21 cellular contexts compared by ENCODE assay signal in genomic region chr4:140388015-140388414, GRCh38. TPM values are rescaled to one million over a fixed set of nuclear protein-coding genes. Genes with fewer than 3 reads are reported as not detected.
"Had no signal": no experiment of that assay in that cellular context is flagged by ENCODE, and none has a peak within 500 bp of the region (broad histone marks: within the 10 kb centered on the region; RNA-seq: fewer than 3 reads in every experiment).

No MANE protein-coding gene starts in this region.

- ATAC-seq: foreskin keratinocyte, gastroesophageal sphincter, left lung, lower lobe of right lung, mucosa of descending colon had no signal

- H3K36me3 ChIP-seq: lower lobe of right lung had no signal

- H3K4me1 ChIP-seq: esophagus muscularis mucosa, foreskin keratinocyte, gastroesophageal sphincter, left lung, lower lobe of right lung had no signal

- H3K27ac ChIP-seq: coronary artery, dorsolateral prefrontal cortex, esophagus muscularis mucosa, foreskin keratinocyte, gastroesophageal sphincter, hepatocyte, left lung, lower lobe of right lung had no signal

- H3K9me3 ChIP-seq: esophagus muscularis mucosa, gastroesophageal sphincter, left lung, lower lobe of right lung, mucosa of descending colon had no signal

- H3K27me3 ChIP-seq: dorsolateral prefrontal cortex, esophagus muscularis mucosa, gastroesophageal sphincter, hepatocyte, left lung had no signal

- H3K4me3 ChIP-seq: coronary artery, dorsolateral prefrontal cortex, esophagus muscularis mucosa, gastroesophageal sphincter, hepatocyte, left lung, lower lobe of right lung, mucosa of descending colon had no signal

- DNase-seq: dermis blood vessel endothelial cell; dorsolateral prefrontal cortex; effector CD4-positive, alpha-beta T cell; effector memory CD4-positive, alpha-beta T cell; foreskin keratinocyte; hypothalamus; immature natural killer cell; islet precursor cell; kidney; kidney glomerular epithelial cell; left lung; lower lobe of right lung; mesenchymal stem cell; mucosa of descending colon; naive B cell had no signal

RNA-seq across cellular contexts. Expression of gene CLGN, which starts 39.4 kb away (rescaled TPM):
- total RNA-seq: foreskin keratinocyte, mesenteric fat pad, myocyte had no signal
- polyA plus RNA-seq: immature natural killer cell had no signal
